Comparison of ENCODE assay signal across 12 cellular contexts in the genomic region with DNA sequence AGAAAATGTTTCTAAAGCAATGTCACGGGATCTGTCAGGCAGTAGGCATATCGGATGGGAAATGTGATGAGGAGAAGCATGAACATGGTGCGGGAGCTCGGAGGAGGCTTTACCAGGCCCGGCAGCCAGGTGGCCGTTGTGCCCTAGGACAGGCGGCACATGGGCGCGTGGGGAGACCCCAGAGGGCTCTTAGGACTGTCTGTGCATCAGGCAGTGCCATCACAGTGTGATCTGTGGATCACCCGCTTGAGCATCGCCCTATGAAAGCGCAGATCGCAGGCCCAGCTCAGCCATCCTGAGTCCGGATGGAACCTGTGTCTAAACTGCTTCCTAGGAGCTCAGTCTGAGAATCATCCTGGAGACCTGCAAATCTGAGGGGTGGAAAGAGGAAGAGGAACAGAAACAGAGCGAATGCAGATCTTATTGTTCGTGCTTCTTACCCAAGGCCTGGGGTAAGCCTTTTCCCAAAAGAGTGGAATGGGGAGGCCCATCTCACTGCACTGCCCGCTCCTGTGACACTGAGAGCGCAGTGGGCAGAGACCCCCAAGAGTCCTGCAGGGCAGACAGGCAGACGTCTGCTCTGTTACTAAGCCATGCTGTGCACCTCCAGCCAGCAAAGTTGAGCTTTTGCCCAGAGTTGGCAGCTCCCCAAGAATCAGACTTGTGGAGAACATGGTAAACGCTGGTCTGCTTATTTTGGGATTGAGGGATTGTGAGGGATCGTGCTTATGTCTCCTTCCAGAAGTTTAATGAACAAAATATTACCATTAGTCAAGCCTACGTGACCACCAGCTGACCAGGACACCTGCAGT.
A peak's percentile ranks its signal among the peaks of the same experiment; 100 is the strongest.
DNase-seq lines count a peak whose midpoint lies in the region; ATAC-seq and TF ChIP-seq lines count a peak whose summit lies in the region.
"Had no signal": no experiment of that assay in that cellular context is flagged by ENCODE, and none has a peak within 500 bp of the region (broad histone marks: within the 10 kb centered on the region; RNA-seq: fewer than 3 reads in every experiment).

No MANE protein-coding gene starts in this region.

- peaks cover 3% of the 10 kb centered on the region for H3K4me1 Mint-ChIP-seq in activated CD4-positive, alpha-beta T cell treated with anti-CD3 and anti-CD28 coated beads, Interleukin-2, amount 10 ng/mL, durations not matched to agents 24 days and 14 days
- H3K4me1 Mint-ChIP-seq: activated naive CD4-positive, alpha-beta T cell treated with anti-CD3 and anti-CD28 coated beads, Interleukin-2, amount 50 U/mL, for 24 hours had no signal

- no peak for ATAC-seq in gastroesophageal sphincter
- ATAC-seq in HG02798 (IDR thresholded peaks at IDR 0.05; ENCODE audit: poor library complexity, unreplicated experiment), result no peak

- no peak overlapping the region for H3K4me3 ChIP-seq in gastroesophageal sphincter

- no peaks in the 10 kb centered on the region for H3K9me3 Mint-ChIP-seq in activated CD4-positive, alpha-beta T cell treated with anti-CD3 and anti-CD28 coated beads, Interleukin-2, amount 10 ng/mL, durations not matched to agents 24 days and 14 days
- H3K9me3 Mint-ChIP-seq: activated B cell treated with CpG ODN at 0.5 μM for 24 hours; activated naive CD4-positive, alpha-beta T cell treated with anti-CD3 and anti-CD28 coated beads, Interleukin-2, amount 50 U/mL, for 24 hours; naive B cell had no signal

- TF ChIP-seq CTCF in gastroesophageal sphincter (IDR thresholded peaks at IDR 0.05), result peak in 1 of 4 experiments; percentile 10

- peaks cover 0 to 55% (median 12%) of the 10 kb centered on the region in 3 donors for H3K4me1 ChIP-seq in gastroesophageal sphincter

- peak overlapping the region in 3 of 4 donors; percentile 62 to 72 (median 69) for H3K27ac ChIP-seq in gastroesophageal sphincter

- H3K27me3 Mint-ChIP-seq in activated CD4-positive, alpha-beta T cell treated with anti-CD3 and anti-CD28 coated beads, Interleukin-2, amount 10 ng/mL, durations not matched to agents 24 days and 14 days, result no peaks in the 10 kb centered on the region
- H3K27me3 Mint-ChIP-seq: activated B cell treated with CpG ODN at 0.5 μM for 24 hours; activated naive CD4-positive, alpha-beta T cell treated with anti-CD3 and anti-CD28 coated beads, Interleukin-2, amount 50 U/mL, for 24 hours; naive B cell had no signal

- no peaks in the 10 kb centered on the region for H3K9me3 ChIP-seq in gastroesophageal sphincter

- intact Hi-C loops in posterior cingulate gyrus (cut with DNase I), result no loop called here
- intact Hi-C loops in activated CD4-positive, alpha-beta T cell treated with anti-CD3 and anti-CD28 coated beads, Interleukin-2, amount 10 ng/mL, durations not matched to agents 24 days and 14 days (cut with micrococcal nuclease), result no loop called here

- H3K4me3 Mint-ChIP-seq in activated CD4-positive, alpha-beta T cell treated with anti-CD3 and anti-CD28 coated beads, Interleukin-2, amount 10 ng/mL, durations not matched to agents 24 days and 14 days, result no peak overlapping the region
- H3K4me3 Mint-ChIP-seq: activated B cell treated with CpG ODN at 0.5 μM for 24 hours; activated naive CD4-positive, alpha-beta T cell treated with anti-CD3 and anti-CD28 coated beads, Interleukin-2, amount 50 U/mL, for 24 hours had no signal

- WGBS in gastroesophageal sphincter (ENCODE audit: low coverage in 1 of 2), 2 donors, result 57 to 68% methylated on average over 8 to 16 of the region's 22 CpGs

- no peak for TF ChIP-seq EP300 in gastroesophageal sphincter (IDR thresholded peaks at IDR 0.05)

- no peak for TF ChIP-seq POLR2A in gastroesophageal sphincter (IDR thresholded peaks at IDR 0.05)

- H3K36me3 ChIP-seq in gastroesophageal sphincter, result no peaks in the 10 kb centered on the region

- no peak overlapping the region for H3K27ac Mint-ChIP-seq in activated CD4-positive, alpha-beta T cell treated with anti-CD3 and anti-CD28 coated beads, Interleukin-2, amount 10 ng/mL, durations not matched to agents 24 days and 14 days
- H3K27ac Mint-ChIP-seq: activated B cell treated with CpG ODN at 0.5 μM for 24 hours; activated naive CD4-positive, alpha-beta T cell treated with anti-CD3 and anti-CD28 coated beads, Interleukin-2, amount 50 U/mL, for 24 hours had no signal

- H3K27me3 ChIP-seq in gastroesophageal sphincter, result no peaks in the 10 kb centered on the region

- DNase-seq in DMS 273 treated with DMSO at 0.1 percent for 48 hours (lab: John Stamatoyannopoulos, UW) (peak; percentile 34), NCI-H774 (lab: John Stamatoyannopoulos, UW) (peak; percentile 21), posterior cingulate gyrus (peak in 8 of 10 donors; percentile 45 to 92 (median 62))
- no peak for DNase-seq in activated CD4-positive, CD25-positive, alpha-beta regulatory T cell (lab: John Stamatoyannopoulos, UW)
- no peak for DNase-seq in activated CD4-positive, alpha-beta T cell treated with anti-CD3 and anti-CD28 coated beads, Interleukin-2, amount 10 ng/mL, durations not matched to agents 24 days and 14 days
- DNase-seq in stimulated activated CD4-positive, alpha-beta T cell treated with anti-CD3 and anti-CD28 coated beads, Interleukin-12 subunit alpha, Interleukin-12 subunit beta, amount 100 ng/mL, for 4 hours, result no peak
- DNase-seq: activated B cell treated with CpG ODN at 0.5 μM for 24 hours, naive B cell, NCI-H526 had no signal

- no peaks in the 10 kb centered on the region for H3K36me3 Mint-ChIP-seq in activated CD4-positive, alpha-beta T cell treated with anti-CD3 and anti-CD28 coated beads, Interleukin-2, amount 10 ng/mL, durations not matched to agents 24 days and 14 days (ENCODE audit: low read depth)
- H3K36me3 Mint-ChIP-seq: activated naive CD4-positive, alpha-beta T cell treated with anti-CD3 and anti-CD28 coated beads, Interleukin-2, amount 50 U/mL, for 24 hours had no signal

Comparison
In these comparisons a context has a peak if more than half of its experiments do, and no peak if none do; other contexts are left out.
1. DNase-seq: peak in DMS 273 treated with DMSO at 0.1 percent for 48 hours (single experiment), NCI-H774 (single experiment) and posterior cingulate gyrus (8 of 10); none in activated CD4-positive, CD25-positive, alpha-beta regulatory T cell (0 of 4), activated CD4-positive, alpha-beta T cell treated with anti-CD3 and anti-CD28 coated beads, Interleukin-2, amount 10 ng/mL, durations not matched to agents 24 days and 14 days (single experiment) and stimulated activated CD4-positive, alpha-beta T cell treated with anti-CD3 and anti-CD28 coated beads, Interleukin-12 subunit alpha, Interleukin-12 subunit beta, amount 100 ng/mL, for 4 hours (single experiment).